ENCODE assay signal across 30 cellular contexts in genomic region chr15:74933573-74933972, GRCh38. TPM values are rescaled to one million over a fixed set of nuclear protein-coding genes. Genes with fewer than 3 reads are reported as not detected.
DNase-seq lines count a peak whose midpoint lies in the region; ATAC-seq, FAIRE-seq and TF ChIP-seq lines count a peak whose summit lies in the region.
"Had no signal": no experiment of that assay in that cellular context is flagged by ENCODE, and none has a peak within 500 bp of the region (broad histone marks: within the 10 kb centered on the region; RNA-seq: fewer than 3 reads in every experiment).

No MANE protein-coding gene starts in this region.

- peak; percentile 44 for FAIRE-seq in GM12878 (lab: Jason Lieb, UNC)

- H3K4me3 ChIP-seq in Loucy (ENCODE audit: low read length, poor library complexity, severe bottlenecking) (peak overlapping the region; percentile 98), GM12878 (peak overlapping the region; percentile 64; the same call in 1 of the 2 replicates), testis (no peak overlapping the region)
- H3K4me3 ChIP-seq: HAP-1, tibial artery had no signal

- H3K9ac ChIP-seq in Loucy (ENCODE audit: low read depth, low read length, poor library complexity, severe bottlenecking) (peak overlapping the region; percentile 21), GM12878 (ENCODE audit: control insufficient read depth, insufficient read depth, low read length) (peak overlapping the region; percentile 15)

- TF ChIP-seq RAD21 in GM12878 (IDR thresholded peaks at IDR 0.05; ENCODE audit: insufficient read depth, low read depth, low read length), result no peak

- H3K4me2 ChIP-seq in Loucy (ENCODE audit: low read depth, low read length, poor library complexity, severe bottlenecking) (peak overlapping the region; percentile 83), GM12878 (ENCODE audit: control insufficient read depth, insufficient read depth) (peak overlapping the region; percentile 83)

- in situ Hi-C loops in GM12878 (cut with MboI), result no loop called here

- peak; percentile 1 for DNase-seq in activated effector memory CD4-positive, alpha-beta T cell treated with anti-CD3 and anti-CD28 coated beads, Interleukin-2, amount 50 U/mL, for 16 hours
- DNase-seq in activated effector memory CD4-positive, alpha-beta T cell treated with Interleukin-2 at 50 U/mL for 16 hours, result no peak
- no peak for DNase-seq in GM12878 (ENCODE audit: low read depth, low spot score)
- DNase-seq in progenitor cell of endocrine pancreas (ENCODE audit: low spot score, unreplicated experiment), result no peak
- no peak for DNase-seq in testis
- DNase-seq in NCI-H187 (lab: John Stamatoyannopoulos, UW), result no peak
- DNase-seq: ACHN; brain microvascular endothelial cell; CD8-positive, alpha-beta T cell; DMS79 treated with DMSO at 0.1 percent for 48 hours; foreskin melanocyte; KG1; left cardiac atrium; NCI-H1048; NCI-H2081; NCI-H510A; retina; stimulated activated CD4-positive, alpha-beta T cell treated with anti-CD3 and anti-CD28 coated beads, Interleukin-15, amount 100 ng/mL, for 24 hours; stimulated activated naive B cell treated with anti-CD40 and anti-IgM and Interleukin-4, amounts not matched to agents 10 μg/mL and 1 μg/mL and 100 μg/mL, for 72 hours; T-helper 1 cell; tibial artery; WERI-Rb-1 had no signal

- H3K27ac Mint-ChIP-seq in progenitor cell of endocrine pancreas, result peak overlapping the region; percentile 62
- H3K27ac Mint-ChIP-seq: CD8-positive, alpha-beta T cell; dendritic cell treated with granulocyte-macrophage colony-stimulating factor and Interleukin-4, amounts not matched to agents 40 ng/mL and 50 ng/mL, for 4 days; mesothelial cell of epicardium; stimulated activated naive B cell treated with anti-CD40 and anti-IgM and Interleukin-4, amounts not matched to agents 10 μg/mL and 1 μg/mL and 100 μg/mL, for 72 hours had no signal

- peaks cover 14% of the 10 kb centered on the region for H3K4me1 Mint-ChIP-seq in progenitor cell of endocrine pancreas (ENCODE audit: low read depth)

- no peak for TF ChIP-seq EP300 in GM12878 (IDR thresholded peaks at IDR 0.05; ENCODE audit: borderline replicate concordance in 1 of 2, control insufficient read depth in 1 of 2, low read depth in 2 of 2, low read length in 2 of 2)

- H3K27me3 ChIP-seq in Loucy (ENCODE audit: insufficient read depth, low read length, poor library complexity, severe bottlenecking) (peaks cover 4% of the 10 kb centered on the region), GM12878 (replicated peaks in 1 of 2; ENCODE audit: control insufficient read depth in 2 of 2, insufficient read depth in 2 of 2, low read length in 1 of 2) (no peaks in the 10 kb centered on the region), testis (no peaks in the 10 kb centered on the region)
- H3K27me3 ChIP-seq: brain microvascular endothelial cell, neutrophil, tibial artery had no signal

- no peaks in the 10 kb centered on the region for H3F3A ChIP-seq in Loucy (ENCODE audit: low read depth)

- CTCF ChIA-PET in GM12878 (lab: Yijun Ruan, JAX), result interaction anchor here (0.7 to 2.9 kb wide), 6 partner anchors 17 to 162 kb away, joined by 3 to 19 read pairs (median 6); no protein-coding TSS in a partner anchor

- intact Hi-C loops in GM12878 (cut with micrococcal nuclease; ENCODE audit: unreplicated experiment), result loop anchor here (10.0 kb wide), 1 partner anchor 711 kb away; the partner anchor contains the start of genes IMP3 and SNX33
- intact Hi-C loops in testis (cut with DNase I; ENCODE audit: low total_unique reads), result no loop called here

- H3K36me3 Mint-ChIP-seq in progenitor cell of endocrine pancreas (ENCODE audit: insufficient read depth), result peaks cover 8% of the 10 kb centered on the region

- RAD21 ChIA-PET in GM12878 (lab: Charles Lee; ENCODE audit: unreplicated experiment), result interaction anchor here (1.1 to 1.6 kb wide), 2 partner anchors 150 to 165 kb away, joined by 4 to 7 read pairs; no protein-coding TSS in a partner anchor

- H3K27ac ChIP-seq in GM12878 (ENCODE audit: control insufficient read depth, insufficient read depth), result peak overlapping the region; percentile 97
- no peak overlapping the region for H3K27ac ChIP-seq in testis
- H3K27ac ChIP-seq: brain microvascular endothelial cell, epithelial cell of prostate, neutrophil, tibial artery, WERI-Rb-1 had no signal

- H3K9me2 ChIP-seq in Loucy (replicated peaks; ENCODE audit: low read depth, low read length), result no peaks in the 10 kb centered on the region

- peaks cover 89% of the 10 kb centered on the region for H3K79me2 ChIP-seq in Loucy (ENCODE audit: insufficient read depth, low read length)
- H3K79me2 ChIP-seq in GM12878 (ENCODE audit: control insufficient read depth, insufficient read depth, low read length), result peaks cover 78% of the 10 kb centered on the region

- TF ChIP-seq POLR2A in GM12878 (IDR thresholded peaks at IDR 0.05; ENCODE audit: low read depth, low read length) (no peak), testis (IDR thresholded peaks at IDR 0.05) (no peak)

- no peaks in the 10 kb centered on the region for H3K27me3 Mint-ChIP-seq in progenitor cell of endocrine pancreas
- H3K27me3 Mint-ChIP-seq: dendritic cell treated with granulocyte-macrophage colony-stimulating factor and Interleukin-4, amounts not matched to agents 40 ng/mL and 50 ng/mL, for 4 days; stimulated activated naive B cell treated with anti-CD40 and anti-IgM and Interleukin-4, amounts not matched to agents 10 μg/mL and 1 μg/mL and 100 μg/mL, for 72 hours had no signal

- H3K36me3 ChIP-seq in Loucy (ENCODE audit: insufficient read depth, low read length) (peaks cover 26% of the 10 kb centered on the region; the same call in 1 of the 2 replicates), GM12878 (ENCODE audit: control insufficient read depth in 2 of 2, insufficient read depth in 2 of 2, low read length in 1 of 2) (peaks cover 3 to 14% of the 10 kb centered on the region in 2 experiments), testis (ENCODE audit: low read depth, missing control alignments) (no peaks in the 10 kb centered on the region)

- SMC1A ChIA-PET in GM12878 (lab: Charles Lee; ENCODE audit: uncharacterized antibody, unreplicated experiment), result interaction anchor here (1.5 to 2.7 kb wide), 2 partner anchors 16 to 32 kb away, joined by 5 to 9 read pairs; no protein-coding TSS in a partner anchor

- no TSS peak for BruUV-seq in GM12878 (replicated peaks; lab: Mats Ljungman, UMichigan)

- H3K4me1 ChIP-seq in Loucy (ENCODE audit: insufficient read depth, low read length, poor library complexity, severe bottlenecking) (peaks cover 39% of the 10 kb centered on the region), GM12878 (ENCODE audit: control insufficient read depth, insufficient read depth, low read length) (peaks cover 12% of the 10 kb centered on the region), testis (peaks cover 11% of the 10 kb centered on the region)

- H2AFZ ChIP-seq in Loucy (ENCODE audit: low read length), result no peak overlapping the region
- no peak overlapping the region for H2AFZ ChIP-seq in GM12878 (ENCODE audit: control insufficient read depth, low read depth, low read length)

- POLR2A ChIA-PET in GM12878 (lab: Charles Lee), result interaction anchor here (0.6 to 0.9 kb wide), 3 partner anchors 15 to 231 kb away, joined by 3 to 5 read pairs (median 3); no protein-coding TSS in a partner anchor

- no peak overlapping the region for H3K4me3 Mint-ChIP-seq in progenitor cell of endocrine pancreas (ENCODE audit: low read depth)
- H3K4me3 Mint-ChIP-seq: CD8-positive, alpha-beta T cell; dendritic cell treated with granulocyte-macrophage colony-stimulating factor and Interleukin-4, amounts not matched to agents 40 ng/mL and 50 ng/mL, for 4 days; mesothelial cell of epicardium; stimulated activated naive B cell treated with anti-CD40 and anti-IgM and Interleukin-4, amounts not matched to agents 10 μg/mL and 1 μg/mL and 100 μg/mL, for 72 hours had no signal

- no peak for TF ChIP-seq CTCF in Loucy (conservative IDR thresholded peaks at IDR 0.05; ENCODE audit: low read length)
- no peak for TF ChIP-seq CTCF in GM12878 (IDR thresholded peaks at IDR 0.05 in 2 of 3, conservative IDR thresholded peaks at IDR 0.05 in 1 of 3; ENCODE audit: control insufficient read depth in 2 of 3, extremely low read depth in 1 of 3, insufficient read depth in 1 of 3, low read depth in 3 of 3, low read length in 3 of 3)
- no peak for TF ChIP-seq CTCF in progenitor cell of endocrine pancreas (IDR thresholded peaks at IDR 0.05; ENCODE audit: unreplicated experiment)
- TF ChIP-seq CTCF in testis (IDR thresholded peaks at IDR 0.05), result no peak

- 23% methylated on average over 2 of the region's 2 CpGs for WGBS in GM12878 (ENCODE audit: insufficient coverage, insufficient replicate concordance, low lambda C conversion rate, missing lambda C conversion rate)
- WGBS in testis, 2 donors, result 62% methylated on average over 2 of the region's 2 CpGs

- H3K9me3 ChIP-seq in Loucy (ENCODE audit: insufficient read depth, low read depth, low read length), result no peaks in the 10 kb centered on the region
- H3K9me3 ChIP-seq in GM12878 (replicated peaks; ENCODE audit: control insufficient read depth, insufficient read depth, low read length), result no peaks in the 10 kb centered on the region
- no peaks in the 10 kb centered on the region for H3K9me3 ChIP-seq in testis
- H3K9me3 ChIP-seq: HAP-1, neutrophil, tibial artery had no signal

- H4K20me1 ChIP-seq in Loucy (ENCODE audit: insufficient read depth, low read length, poor library complexity, severe bottlenecking) (peaks cover 75% of the 10 kb centered on the region), GM12878 (ENCODE audit: control insufficient read depth, insufficient read depth) (no peaks in the 10 kb centered on the region)

- ATAC-seq in GM12878, result no peak
- no peak for ATAC-seq in SK-N-SH treated with all-trans-retinoic acid at 6 μM for 48 hours
- ATAC-seq: activated naive CD4-positive, alpha-beta T cell treated with anti-CD3 and anti-CD28 coated beads, Interleukin-2, amount 50 U/mL, for 72 hours; CD8-positive, alpha-beta T cell; left cardiac atrium; stimulated activated naive B cell treated with anti-CD40 and anti-IgM and Interleukin-4, amounts not matched to agents 10 μg/mL and 1 μg/mL and 100 μg/mL, for 72 hours had no signal

- no peaks in the 10 kb centered on the region for H3K9me3 Mint-ChIP-seq in progenitor cell of endocrine pancreas (ENCODE audit: low read depth)
- H3K9me3 Mint-ChIP-seq: activated naive CD4-positive, alpha-beta T cell treated with anti-CD3 and anti-CD28 coated beads, Interleukin-2, amount 50 U/mL, for 72 hours; CD8-positive, alpha-beta T cell; dendritic cell treated with granulocyte-macrophage colony-stimulating factor and Interleukin-4, amounts not matched to agents 40 ng/mL and 50 ng/mL, for 4 days; mesothelial cell of epicardium; stimulated activated naive B cell treated with anti-CD40 and anti-IgM and Interleukin-4, amounts not matched to agents 10 μg/mL and 1 μg/mL and 100 μg/mL, for 72 hours had no signal

RNA-seq across cellular contexts. Expression of gene COX5A, which starts 4.3 kb away (rescaled TPM):
- 19.8 and 20.4 TPM in 2 replicates for total RNA-seq in GM12878 (2013; cell fraction: nucleolus; rRNA removed)
- total RNA-seq in GM12878 (2014; rRNA removed) (143 and 156 TPM in 2 replicates), GM12878 (2014; rRNA removed; fragmentation: Illumina TruSeq; extraction: Trizol) (316 and 330 TPM in 2 replicates), GM12878 (2021) (420 and 445 TPM in 2 replicates), progenitor cell of endocrine pancreas (189 and 191 TPM in 2 replicates), testis (100 to 1,000 TPM in 1 of 2 donors, 10 to 100 TPM in 1; 77.4 to 107 TPM)
- 231 TPM for polyA plus RNA-seq in GM12878 (2011; ENCODE audit: low read depth)
- polyA plus RNA-seq in GM12878 (2011; rRNA removed) (365 and 451 TPM in 2 replicates), GM12878 (2014; fragmentation: Illumina TruSeq; extraction: Trizol) (367 and 459 TPM in 2 replicates), GM12878 (2014; fragmentation: Nextera tagmentation; extraction: Ambion mirVana) (100 to 1,000 TPM in 1 of 2 experiments, 10 to 100 TPM in 1; 84.5 to 350 TPM), GM12878 (2014; rRNA removed) (421 and 474 TPM in 2 replicates), GM12878 (2016; fragmentation: Nextera tagmentation; extraction: Ambion mirVana) (1,000 to 10,000 TPM; 1,175 to 1,218 TPM), testis (ENCODE audit: insufficient read depth, low read depth, low replicate concordance) (426 TPM)
- 285 and 309 TPM in 2 replicates for polyA plus RNA-seq in GM12878 (2011; cell fraction: cytosol; rRNA removed)
- polyA plus RNA-seq in GM12878 (2011; cell fraction: nucleus; rRNA removed), result 272 and 315 TPM in 2 replicates
- polyA plus RNA-seq in GM12878 (2012), result 619 and 621 TPM in 2 replicates
- 58.5 and 111 TPM in 2 replicates for polyA minus RNA-seq in GM12878 (2011; rRNA and poly(A)+ RNA removed)
- polyA minus RNA-seq in GM12878 (2011; cell fraction: cytosol; rRNA and poly(A)+ RNA removed), result 92.9 and 123 TPM in 2 replicates
- polyA minus RNA-seq in GM12878 (2011; cell fraction: nucleus; rRNA and poly(A)+ RNA removed), result 23.3 and 36.7 TPM in 2 replicates

RNA-seq across cellular contexts. Expression of gene RPP25, which starts 23.0 kb away (rescaled TPM):
- 2.0 and 2.4 TPM in 2 replicates for total RNA-seq in GM12878 (2013; cell fraction: nucleolus; rRNA removed)
- 6.3 and 7.0 TPM in 2 replicates for total RNA-seq in GM12878 (2014; rRNA removed)
- total RNA-seq in GM12878 (2014; rRNA removed; fragmentation: Illumina TruSeq; extraction: Trizol), result 3.1 and 3.5 TPM in 2 replicates
- total RNA-seq in GM12878 (2021), result 8.1 and 8.9 TPM in 2 replicates
- polyA plus RNA-seq in GM12878 (2011; ENCODE audit: low read depth), result 1.0 TPM
- 0.29 and 0.41 TPM in 2 replicates for polyA plus RNA-seq in GM12878 (2011; rRNA removed)
- 0.78 and 1.0 TPM in 2 replicates for polyA plus RNA-seq in GM12878 (2011; cell fraction: cytosol; rRNA removed)
- polyA plus RNA-seq in GM12878 (2011; cell fraction: nucleus; rRNA removed), result 0.45 and 0.64 TPM in 2 replicates
- polyA plus RNA-seq in GM12878 (2012), result 1.8 and 2.6 TPM in 2 replicates
- polyA plus RNA-seq in GM12878 (2014; fragmentation: Illumina TruSeq; extraction: Trizol), result 3.1 and 3.2 TPM in 2 replicates
- 1 to 10 TPM in 1 of 2 experiments, under 1 TPM in 1; 0.63 to 1.8 TPM for polyA plus RNA-seq in GM12878 (2014; fragmentation: Nextera tagmentation; extraction: Ambion mirVana)
- 5.8 and 7.2 TPM in 2 replicates for polyA plus RNA-seq in GM12878 (2014; rRNA removed)
- 10 to 100 TPM in 1 of 2 experiments, 1 to 10 TPM in 1; 7.4 to 10.8 TPM for polyA plus RNA-seq in GM12878 (2016; fragmentation: Nextera tagmentation; extraction: Ambion mirVana)
- polyA minus RNA-seq in GM12878 (2011; rRNA and poly(A)+ RNA removed), result 0.44 and 0.57 TPM in 2 replicates
- polyA minus RNA-seq in GM12878 (2011; cell fraction: cytosol; rRNA and poly(A)+ RNA removed), result 1.6 TPM in 2 replicates
- 0.73 and 0.86 TPM in 2 replicates for polyA minus RNA-seq in GM12878 (2011; cell fraction: nucleus; rRNA and poly(A)+ RNA removed)
- total RNA-seq in progenitor cell of endocrine pancreas, result 0.74 and 1.1 TPM in 2 replicates
- total RNA-seq in testis, result 10 to 100 TPM in 1 of 2 donors, 1 to 10 TPM in 1; 6.5 to 15.9 TPM
- polyA plus RNA-seq in testis (ENCODE audit: insufficient read depth, low read depth, low replicate concordance), result 6.8 TPM

RNA-seq across cellular contexts. Expression of gene FAM219B, which starts 26.9 kb away (rescaled TPM):
- 71.1 and 78.1 TPM in 2 replicates for total RNA-seq in GM12878 (2013; cell fraction: nucleolus; rRNA removed)
- 37.1 and 39.5 TPM in 2 replicates for total RNA-seq in GM12878 (2014; rRNA removed)
- total RNA-seq in GM12878 (2014; rRNA removed; fragmentation: Illumina TruSeq; extraction: Trizol), result 23.7 and 26.4 TPM in 2 replicates
- 41.6 and 53.2 TPM in 2 replicates for total RNA-seq in GM12878 (2021)
- 68.3 TPM for polyA plus RNA-seq in GM12878 (2011; ENCODE audit: low read depth)
- 32.3 and 40.9 TPM in 2 replicates for polyA plus RNA-seq in GM12878 (2011; rRNA removed)
- polyA plus RNA-seq in GM12878 (2011; cell fraction: cytosol; rRNA removed), result 39.2 and 40.6 TPM in 2 replicates
- polyA plus RNA-seq in GM12878 (2011; cell fraction: nucleus; rRNA removed), result 135 and 193 TPM in 2 replicates
- 23.5 and 35.7 TPM in 2 replicates for polyA plus RNA-seq in GM12878 (2012)
- polyA plus RNA-seq in GM12878 (2014; fragmentation: Illumina TruSeq; extraction: Trizol), result 30.5 and 41.6 TPM in 2 replicates
- polyA plus RNA-seq in GM12878 (2014; fragmentation: Nextera tagmentation; extraction: Ambion mirVana), result 1 to 10 TPM; 7.6 to 8.9 TPM
- polyA plus RNA-seq in GM12878 (2014; rRNA removed), result 43.2 and 46.6 TPM in 2 replicates
- 10 to 100 TPM; 24.2 to 28.2 TPM for polyA plus RNA-seq in GM12878 (2016; fragmentation: Nextera tagmentation; extraction: Ambion mirVana)
- polyA minus RNA-seq in GM12878 (2011; rRNA and poly(A)+ RNA removed), result 21.2 and 29.3 TPM in 2 replicates
- 9.9 and 10.2 TPM in 2 replicates for polyA minus RNA-seq in GM12878 (2011; cell fraction: cytosol; rRNA and poly(A)+ RNA removed)
- 20.4 and 25.0 TPM in 2 replicates for polyA minus RNA-seq in GM12878 (2011; cell fraction: nucleus; rRNA and poly(A)+ RNA removed)
- total RNA-seq in progenitor cell of endocrine pancreas, result 118 and 122 TPM in 2 replicates
- 10 to 100 TPM; 40.2 to 40.6 TPM for total RNA-seq in testis
- polyA plus RNA-seq in testis (ENCODE audit: insufficient read depth, low read depth, low replicate concordance), result 32.6 TPM

RNA-seq across cellular contexts. Expression of gene MPI, which starts 43.7 kb away (rescaled TPM):
- 139 and 141 TPM in 2 replicates for total RNA-seq in GM12878 (2013; cell fraction: nucleolus; rRNA removed)
- 48.9 and 52.6 TPM in 2 replicates for total RNA-seq in GM12878 (2014; rRNA removed)
- 35.2 and 36.2 TPM in 2 replicates for total RNA-seq in GM12878 (2014; rRNA removed; fragmentation: Illumina TruSeq; extraction: Trizol)
- 41.6 and 44.6 TPM in 2 replicates for total RNA-seq in GM12878 (2021)
- 63.8 TPM for polyA plus RNA-seq in GM12878 (2011; ENCODE audit: low read depth)
- polyA plus RNA-seq in GM12878 (2011; rRNA removed), result 33.5 and 68.6 TPM in 2 replicates
- polyA plus RNA-seq in GM12878 (2011; cell fraction: cytosol; rRNA removed), result 86.2 and 120 TPM in 2 replicates
- 128 and 213 TPM in 2 replicates for polyA plus RNA-seq in GM12878 (2011; cell fraction: nucleus; rRNA removed)
- 91.5 and 97.0 TPM in 2 replicates for polyA plus RNA-seq in GM12878 (2012)
- polyA plus RNA-seq in GM12878 (2014; fragmentation: Illumina TruSeq; extraction: Trizol), result 51.8 and 93.9 TPM in 2 replicates
- 10 to 100 TPM; 38.3 to 43.6 TPM for polyA plus RNA-seq in GM12878 (2014; fragmentation: Nextera tagmentation; extraction: Ambion mirVana)
- polyA plus RNA-seq in GM12878 (2014; rRNA removed), result 48.6 and 49.8 TPM in 2 replicates
- polyA plus RNA-seq in GM12878 (2016; fragmentation: Nextera tagmentation; extraction: Ambion mirVana), result 10 to 100 TPM; 35.6 to 43.1 TPM
- polyA minus RNA-seq in GM12878 (2011; rRNA and poly(A)+ RNA removed), result 77.2 and 93.3 TPM in 2 replicates
- 13.1 and 20.6 TPM in 2 replicates for polyA minus RNA-seq in GM12878 (2011; cell fraction: cytosol; rRNA and poly(A)+ RNA removed)
- polyA minus RNA-seq in GM12878 (2011; cell fraction: nucleus; rRNA and poly(A)+ RNA removed), result 61.1 and 79.2 TPM in 2 replicates
- 36.4 and 39.6 TPM in 2 replicates for total RNA-seq in progenitor cell of endocrine pancreas
- total RNA-seq in testis, result 10 to 100 TPM; 65.4 to 78.1 TPM
- polyA plus RNA-seq in testis (ENCODE audit: insufficient read depth, low read depth, low replicate concordance), result 92.6 TPM

Comparison
In these comparisons a context has a peak if more than half of its experiments do, and no peak if none do; other contexts are left out.
1. H3K4me3 ChIP-seq: peak in Loucy (single experiment) and GM12878 (single experiment); none in testis (0 of 2).